ENCODE assay signal across 8 cellular contexts in the genomic region with DNA sequence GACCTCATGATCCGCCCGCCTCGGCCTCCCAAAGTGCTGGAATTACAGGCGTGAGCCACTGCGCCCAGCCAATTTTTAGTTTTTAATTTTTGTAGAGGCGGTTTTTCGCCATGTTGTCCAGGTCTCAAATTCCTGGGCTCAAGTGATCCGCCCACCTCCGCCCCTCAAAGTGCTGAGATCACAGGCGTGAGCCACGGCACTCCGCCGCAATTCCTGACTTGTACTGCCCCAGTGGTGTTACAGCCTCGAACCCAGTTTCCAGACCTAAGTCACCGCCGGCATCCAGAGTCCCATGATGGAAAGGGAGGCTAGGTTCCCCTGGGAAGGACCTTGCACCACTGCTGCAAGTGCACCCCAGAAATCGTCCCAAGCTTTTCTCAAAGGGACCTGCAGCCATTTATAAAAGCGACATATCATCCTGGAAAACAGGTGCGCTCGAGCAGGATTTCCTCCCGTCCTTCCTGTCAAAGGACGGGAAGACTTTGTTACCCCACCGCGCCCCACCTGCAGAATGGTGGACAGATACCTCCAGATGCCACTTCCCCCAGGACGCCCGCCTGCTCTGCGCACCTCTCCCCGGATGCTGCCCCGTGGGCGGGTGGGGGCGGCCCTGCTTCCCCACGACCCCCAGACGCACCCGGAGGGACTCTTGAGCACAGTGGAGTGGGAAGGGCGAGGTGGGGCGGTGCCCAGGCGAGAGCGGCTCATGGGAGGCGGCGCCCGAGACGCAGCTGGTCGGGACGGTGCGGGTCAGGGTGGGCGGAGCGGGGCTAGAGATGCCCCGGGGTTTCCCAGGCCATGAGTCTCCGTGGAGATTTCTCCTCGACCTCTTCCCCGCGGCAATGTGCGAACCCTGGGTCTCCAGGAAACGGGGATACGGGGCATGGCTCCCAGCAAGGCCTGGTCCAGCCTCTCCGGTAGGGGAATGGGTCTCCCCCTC. TPM values are rescaled to one million over a fixed set of nuclear protein-coding genes. Genes with fewer than 3 reads are reported as not detected.
A peak's percentile ranks its signal among the peaks of the same experiment; 100 is the strongest.
DNase-seq lines count a peak whose midpoint lies in the region; ATAC-seq lines count a peak whose summit lies in the region.

No MANE protein-coding gene starts in this region.

- peak overlapping the region; percentile 86 for H3K27ac ChIP-seq in SK-N-MC
- H3K27ac ChIP-seq in iPS-18a (ENCODE audit: low read length), result peak overlapping the region; percentile 94

- H3K27ac Mint-ChIP-seq in IgD-negative memory B cell, result peak overlapping the region; percentile 94 to 97 (median 96)

- H3K36me3 ChIP-seq in SK-N-MC (ENCODE audit: insufficient read depth, low read length) (peaks cover 26% of the 10 kb centered on the region), iPS-18a (ENCODE audit: control insufficient read depth, low read depth, low read length) (peaks cover 22% of the 10 kb centered on the region)

- H3K9ac ChIP-seq in SK-N-MC (ENCODE audit: insufficient read length), result peak overlapping the region; percentile 93
- H3K9ac ChIP-seq in iPS-18a (ENCODE audit: low read length), result peak overlapping the region; percentile 99

- no peaks in the 10 kb centered on the region for H3K4me1 ChIP-seq in iPS-18a (ENCODE audit: control insufficient read depth, low read depth, low read length)

- H3K4me3 ChIP-seq in SK-N-MC (peak overlapping the region; percentile 94), iPS-18a (ENCODE audit: low read length) (peak overlapping the region; percentile 87), skeletal muscle cell (ENCODE audit: low read depth, low read length) (peak overlapping the region; percentile 70)

- H3K4me3 Mint-ChIP-seq in IgD-negative memory B cell, result peak overlapping the region; percentile 94 to 99 (median 96)

- ATAC-seq in GM21619 (IDR thresholded peaks at IDR 0.05; ENCODE audit: unreplicated experiment), result peak; percentile 58

- H3K9me3 ChIP-seq in SK-N-MC (ENCODE audit: low read depth, low read length) (no peaks in the 10 kb centered on the region), iPS-18a (ENCODE audit: control insufficient read depth, low read depth, low read length) (peaks cover 4% of the 10 kb centered on the region)

- H3K4me1 Mint-ChIP-seq in IgD-negative memory B cell, result peaks cover 8 to 14% (median 10%) of the 10 kb centered on the region in 3 donors

- H3K27me3 Mint-ChIP-seq in IgD-negative memory B cell, result no peaks in the 10 kb centered on the region

- no peaks in the 10 kb centered on the region for H3K27me3 ChIP-seq in iPS-18a (ENCODE audit: control insufficient read depth, insufficient read depth, low read length)

- H3K9me3 Mint-ChIP-seq in IgD-negative memory B cell, result peaks cover 0 to 4% (median 0%) of the 10 kb centered on the region in 3 donors

- DNase-seq in GDM1 (lab: John Stamatoyannopoulos, UW) (peak; percentile 49), SK-N-MC (ENCODE audit: low read depth, low spot score) (no peak), astrocyte of the hippocampus (ENCODE audit: low read depth, low spot score) (peak; percentile 69), skeletal muscle cell (ENCODE audit: low read depth) (no peak), middle frontal gyrus (ENCODE audit: extremely low spot score, low spot score) (no peak)

- peaks cover 6% of the 10 kb centered on the region for H3K36me3 Mint-ChIP-seq in IgD-negative memory B cell

RNA-seq across cellular contexts. Expression of gene RPL10, which starts 1.0 kb away (rescaled TPM):
- 5,716 TPM for polyA plus RNA-seq in IgD-negative memory B cell

RNA-seq across cellular contexts. Expression of gene DNASE1L1, which starts 11.8 kb away (rescaled TPM):
- 29.4 TPM for polyA plus RNA-seq in IgD-negative memory B cell

RNA-seq across cellular contexts. Expression of gene TAFAZZIN, which starts 14.1 kb away (rescaled TPM):
- 51.3 TPM for polyA plus RNA-seq in IgD-negative memory B cell

RNA-seq across cellular contexts. Expression of gene EMD, which starts 18.1 kb away (rescaled TPM):
- polyA plus RNA-seq in IgD-negative memory B cell, result 32.4 TPM

RNA-seq across cellular contexts. Expression of gene FLNA, which starts 22.8 kb away (rescaled TPM):
- polyA plus RNA-seq in IgD-negative memory B cell, result 396 TPM

Comparison
In these comparisons a context has a peak if more than half of its experiments do, and no peak if none do; other contexts are left out.
1. DNase-seq: peak in GDM1 (single experiment) and astrocyte of the hippocampus (single experiment); none in SK-N-MC (single experiment), skeletal muscle cell (single experiment) and middle frontal gyrus (single experiment).
2. Peak in every context shown above with its lines, with median percentiles within 50 percentile points of each other: H3K4me3 ChIP-seq.